In genomic region chr14:101836131-101836530, GRCh38 we compare ENCODE assay signal across 10 cellular contexts.
DNase-seq lines count a peak whose midpoint lies in the region; ATAC-seq and TF ChIP-seq lines count a peak whose summit lies in the region.
"Had no signal": no experiment of that assay in that cellular context is flagged by ENCODE, and none has a peak within 500 bp of the region (broad histone marks: within the 10 kb centered on the region; RNA-seq: fewer than 3 reads in every experiment).

No MANE protein-coding gene starts in this region.

- TF ChIP-seq CTCF in activated CD8-positive, alpha-beta T cell treated with anti-CD3 and anti-CD28 coated beads for 36 hours (IDR thresholded peaks at IDR 0.05): no peak
- TF ChIP-seq CTCF in cardiac fibroblast (IDR thresholded peaks at IDR 0.05; ENCODE audit: low read depth, low read length) (no peak), left lung (IDR thresholded peaks at IDR 0.05) (no peak), thyroid gland (IDR thresholded peaks at IDR 0.05) (no peak), GM23338 (conservative IDR thresholded peaks at IDR 0.05; ENCODE audit: low read depth in 2 of 2) (no peak)

- H3K9me3 ChIP-seq in left lung: no peaks in the 10 kb centered on the region
- H3K9me3 ChIP-seq in thyroid gland: no peaks in the 10 kb centered on the region
- H3K9me3 ChIP-seq: A549 had no signal

- H3K36me3 ChIP-seq in left lung (no peaks in the 10 kb centered on the region), thyroid gland (no peaks in the 10 kb centered on the region), GM23338 (ENCODE audit: insufficient read depth) (no peaks in the 10 kb centered on the region)

- H3K27me3 ChIP-seq in left lung (no peaks in the 10 kb centered on the region), thyroid gland (no peaks in the 10 kb centered on the region), GM23338 (ENCODE audit: insufficient read depth) (no peaks in the 10 kb centered on the region)

- 0 out of 2 replicates have a peak, but pooled peaks cover 4% of the 10 kb centered on the region for H3K9me2 ChIP-seq in GM23338 (ENCODE audit: insufficient read depth)

- H3K4me3 ChIP-seq in cardiac fibroblast (replicated peaks in 1 of 2; ENCODE audit: low read depth in 2 of 2, low read length in 2 of 2) (peak overlapping the region in 1 of 2 donors; percentile 9), left lung (no peak overlapping the region), thyroid gland (replicated peaks in 1 of 3) (no peak overlapping the region), GM23338 (no peak overlapping the region)
- H3K4me3 ChIP-seq: A549 had no signal

- WGBS in thyroid gland, 2 donors: 51 to 60% methylated on average over 8 of the region's 8 CpGs

- no peaks in the 10 kb centered on the region for H3K27me3 Mint-ChIP-seq in activated CD8-positive, alpha-beta T cell treated with anti-CD3 and anti-CD28 coated beads for 36 hours
- H3K27me3 Mint-ChIP-seq in activated CD8-positive, alpha-beta T cell treated with anti-CD3 and anti-CD28 coated beads, Interleukin-2, amount 10 ng/mL, durations not matched to agents 7 days and 5 days (ENCODE audit: low read depth): no peaks in the 10 kb centered on the region
- H3K27me3 Mint-ChIP-seq in GM23338 (ENCODE audit: insufficient read depth, low read depth, poor library complexity): peaks cover 2% of the 10 kb centered on the region

- CTCF ChIA-PET in activated CD8-positive, alpha-beta T cell treated with anti-CD3 and anti-CD28 coated beads for 36 hours (lab: Charles Lee): interaction anchor here (1.0 to 2.6 kb wide), 8 partner anchors 9 to 129 kb away, joined by 3 to 10 read pairs (median 4); no protein-coding TSS in a partner anchor
- CTCF ChIA-PET in activated CD8-positive, alpha-beta T cell treated with anti-CD3 and anti-CD28 coated beads, Interleukin-2, amount 10 ng/mL, durations not matched to agents 7 days and 5 days (lab: Charles Lee): interaction anchor here (1.1 to 1.4 kb wide), 3 partner anchors 12 to 66 kb away, joined by 4 to 9 read pairs (median 4); no protein-coding TSS in a partner anchor

- H3K9me3 Mint-ChIP-seq in activated CD8-positive, alpha-beta T cell treated with anti-CD3 and anti-CD28 coated beads for 36 hours: no peaks in the 10 kb centered on the region
- no peaks in the 10 kb centered on the region for H3K9me3 Mint-ChIP-seq in activated CD8-positive, alpha-beta T cell treated with anti-CD3 and anti-CD28 coated beads, Interleukin-2, amount 10 ng/mL, durations not matched to agents 7 days and 5 days (ENCODE audit: insufficient read depth)
- H3K9me3 Mint-ChIP-seq in GM23338: no peaks in the 10 kb centered on the region
- H3K9me3 Mint-ChIP-seq: endodermal cell had no signal

- ATAC-seq in activated CD8-positive, alpha-beta T cell treated with anti-CD3 and anti-CD28 coated beads for 36 hours: no peak
- ATAC-seq in activated CD8-positive, alpha-beta T cell treated with anti-CD3 and anti-CD28 coated beads, Interleukin-2, amount 10 ng/mL, durations not matched to agents 7 days and 5 days: no peak
- ATAC-seq in left lung (peak; percentile 38), GM23338 (no peak), HG02840 (IDR thresholded peaks at IDR 0.05; ENCODE audit: low FRiP score, unreplicated experiment) (no peak)
- ATAC-seq: A549 had no signal

- H3K27ac Mint-ChIP-seq in activated CD8-positive, alpha-beta T cell treated with anti-CD3 and anti-CD28 coated beads for 36 hours: peak overlapping the region; percentile 78
- H3K27ac Mint-ChIP-seq in activated CD8-positive, alpha-beta T cell treated with anti-CD3 and anti-CD28 coated beads, Interleukin-2, amount 10 ng/mL, durations not matched to agents 7 days and 5 days: no peak overlapping the region
- no peak overlapping the region for H3K27ac Mint-ChIP-seq in GM23338

- H3F3A ChIP-seq in GM23338 (replicated peaks; ENCODE audit: low read depth): no peaks in the 10 kb centered on the region

- POLR2A ChIA-PET in activated CD8-positive, alpha-beta T cell treated with anti-CD3 and anti-CD28 coated beads for 36 hours (lab: Charles Lee): interaction anchor here (0.5 to 5.8 kb wide), 7 partner anchors 11 to 99 kb away, joined by 3 to 79 read pairs (median 3); no protein-coding TSS in a partner anchor
- POLR2A ChIA-PET in activated CD8-positive, alpha-beta T cell treated with anti-CD3 and anti-CD28 coated beads, Interleukin-2, amount 10 ng/mL, durations not matched to agents 7 days and 5 days (lab: Charles Lee): interaction anchor here (0.6 to 3.5 kb wide), 8 partner anchors 9 to 705 kb away, joined by 3 to 19 read pairs (median 6); no protein-coding TSS in a partner anchor

- H3K27ac ChIP-seq in left lung (peak overlapping the region in 1 of 2 donors; percentile 29), thyroid gland (peak overlapping the region; percentile 67 to 84 (median 83)), GM23338 (ENCODE audit: low read depth) (no peak overlapping the region)
- H3K27ac ChIP-seq: A549 had no signal

- H4K20me1 ChIP-seq in GM23338 (replicated peaks; ENCODE audit: insufficient read depth): peaks cover 32% of the 10 kb centered on the region

- H2AFZ ChIP-seq in GM23338: no peak overlapping the region

- H3K36me3 Mint-ChIP-seq in activated CD8-positive, alpha-beta T cell treated with anti-CD3 and anti-CD28 coated beads for 36 hours (ENCODE audit: low read depth): peaks cover 37% of the 10 kb centered on the region
- H3K36me3 Mint-ChIP-seq in activated CD8-positive, alpha-beta T cell treated with anti-CD3 and anti-CD28 coated beads, Interleukin-2, amount 10 ng/mL, durations not matched to agents 7 days and 5 days (ENCODE audit: low read depth): peaks cover 41% of the 10 kb centered on the region
- H3K36me3 Mint-ChIP-seq in GM23338 (ENCODE audit: low read depth): no peaks in the 10 kb centered on the region

- peaks cover 12 to 33% of the 10 kb centered on the region in 2 donors for H3K4me1 ChIP-seq in left lung
- peaks cover 57 to 74% of the 10 kb centered on the region in 2 donors for H3K4me1 ChIP-seq in thyroid gland
- no peaks in the 10 kb centered on the region for H3K4me1 ChIP-seq in GM23338 (ENCODE audit: insufficient read depth)

- H3K4me2 ChIP-seq in GM23338: no peak overlapping the region
- H3K4me2 ChIP-seq: A549 had no signal

- peaks cover 86% of the 10 kb centered on the region for H3K4me1 Mint-ChIP-seq in activated CD8-positive, alpha-beta T cell treated with anti-CD3 and anti-CD28 coated beads for 36 hours (ENCODE audit: low read depth)
- H3K4me1 Mint-ChIP-seq in activated CD8-positive, alpha-beta T cell treated with anti-CD3 and anti-CD28 coated beads, Interleukin-2, amount 10 ng/mL, durations not matched to agents 7 days and 5 days (ENCODE audit: low read depth): peaks cover 74% of the 10 kb centered on the region
- H3K4me1 Mint-ChIP-seq in GM23338: peaks cover 28% of the 10 kb centered on the region

- TF ChIP-seq POLR2A in thyroid gland (IDR thresholded peaks at IDR 0.05): no peak

- H3K79me2 ChIP-seq in GM23338 (replicated peaks; ENCODE audit: insufficient read depth): peaks cover 82% of the 10 kb centered on the region

- H3K4me3 Mint-ChIP-seq in activated CD8-positive, alpha-beta T cell treated with anti-CD3 and anti-CD28 coated beads for 36 hours: no peak overlapping the region
- H3K4me3 Mint-ChIP-seq in activated CD8-positive, alpha-beta T cell treated with anti-CD3 and anti-CD28 coated beads, Interleukin-2, amount 10 ng/mL, durations not matched to agents 7 days and 5 days: no peak overlapping the region
- H3K4me3 Mint-ChIP-seq in GM23338: no peak overlapping the region
- H3K4me3 Mint-ChIP-seq: endodermal cell had no signal

- intact Hi-C loops in activated CD8-positive, alpha-beta T cell treated with anti-CD3 and anti-CD28 coated beads for 36 hours (cut with micrococcal nuclease): no loop called here
- intact Hi-C loops in left lung (cut with DNase I): no loop called here
- intact Hi-C loops in thyroid gland (cut with DNase I): no loop called here

- no peak for DNase-seq in activated CD8-positive, alpha-beta T cell treated with anti-CD3 and anti-CD28 coated beads for 36 hours
- DNase-seq in activated CD8-positive, alpha-beta T cell treated with anti-CD3 and anti-CD28 coated beads, Interleukin-2, amount 10 ng/mL, durations not matched to agents 7 days and 5 days: no peak
- DNase-seq in cardiac fibroblast (ENCODE audit: low read depth in 2 of 2) (peak; percentile 46 to 47), left lung (no peak), thyroid gland (peak in 1 of 2 donors; percentile 30), GM23338 (ENCODE audit: low spot score) (no peak), NCI-H345 treated with DMSO at 0.1 percent for 48 hours (lab: John Stamatoyannopoulos, UW; ENCODE audit: unreplicated experiment) (no peak)
- DNase-seq: endodermal cell had no signal

TF ChIP-seq in GM23338, 12 proteins besides CTCF, POLR2A, EP300 and RAD21 (continues in another document):
- TF ChIP-seq NANOG (IDR thresholded peaks at IDR 0.05; ENCODE audit: borderline replicate concordance): no peak
- no peak for TF ChIP-seq REST (IDR thresholded peaks at IDR 0.05; ENCODE audit: unreplicated experiment)
- no peak for TF ChIP-seq EZH2 (IDR thresholded peaks at IDR 0.05; ENCODE audit: low read depth, unreplicated experiment)

Comparison
In these comparisons a context has a peak if more than half of its experiments do, and no peak if none do; other contexts are left out.
1. DNase-seq: peak in cardiac fibroblast (2 of 2); none in activated CD8-positive, alpha-beta T cell treated with anti-CD3 and anti-CD28 coated beads for 36 hours (single experiment), activated CD8-positive, alpha-beta T cell treated with anti-CD3 and anti-CD28 coated beads, Interleukin-2, amount 10 ng/mL, durations not matched to agents 7 days and 5 days (single experiment), left lung (0 of 2), GM23338 (single experiment) and NCI-H345 treated with DMSO at 0.1 percent for 48 hours (single experiment).